Comparison of ENCODE assay signal across 21 cellular contexts in genomic region chr1:107604823-107605222, GRCh38.
A peak's percentile ranks its signal among the peaks of the same experiment; 100 is the strongest.
DNase-seq lines count a peak whose midpoint lies in the region; ATAC-seq, FAIRE-seq and TF ChIP-seq lines count a peak whose summit lies in the region.
"Had no signal": no experiment of that assay in that cellular context is flagged by ENCODE, and none has a peak within 500 bp of the region (broad histone marks: within the 10 kb centered on the region; RNA-seq: fewer than 3 reads in every experiment).

No MANE protein-coding gene starts in this region.

- H3K36me3 ChIP-seq in DND-41 (ENCODE audit: insufficient read depth, low read length), result peaks cover 30% of the 10 kb centered on the region

- no peak overlapping the region for H2AFZ ChIP-seq in DND-41 (ENCODE audit: low read depth, low read length)
- H2AFZ ChIP-seq: GM23338 had no signal

- no peaks in the 10 kb centered on the region for H3K27me3 ChIP-seq in DND-41 (ENCODE audit: insufficient read depth, low read length, poor library complexity)

- H3K79me2 ChIP-seq in DND-41 (ENCODE audit: insufficient read depth, low read length), result no peaks in the 10 kb centered on the region

- H3K9ac ChIP-seq in DND-41 (ENCODE audit: low read depth, low read length), result no peak overlapping the region

- H3K4me1 ChIP-seq in DND-41 (ENCODE audit: insufficient read depth, low read length), result peaks cover 21% of the 10 kb centered on the region

- H3K9me3 ChIP-seq in DND-41 (ENCODE audit: insufficient read depth, low read length, severe bottlenecking), result no peaks in the 10 kb centered on the region
- H3K9me3 ChIP-seq in T-helper 17 cell (ENCODE audit: control insufficient read depth, low read length, poor library complexity, severe bottlenecking), result no peaks in the 10 kb centered on the region
- H3K9me3 ChIP-seq: A549 had no signal

- H3K9me3 Mint-ChIP-seq in stimulated activated naive CD8-positive, alpha-beta T cell treated with anti-CD3 and anti-CD28 coated beads, Interleukin-15, Interleukin-2, amounts not matched to agents 100 ng/mL and 50 ng/mL, for 24 hours, result peaks cover 8% of the 10 kb centered on the region
- H3K9me3 Mint-ChIP-seq in stimulated activated naive CD8-positive, alpha-beta T cell treated with anti-CD3 and anti-CD28 coated beads, Interleukin-15, amount 100 ng/mL, for 72 hours, result peaks cover 11 to 14% of the 10 kb centered on the region in 2 donors
- H3K9me3 Mint-ChIP-seq: GM23338, H9 had no signal

- no peak overlapping the region for H3K4me2 ChIP-seq in DND-41 (ENCODE audit: insufficient read depth, low read length)
- H3K4me2 ChIP-seq: A549, GM23338 had no signal

- ATAC-seq in stimulated activated naive CD8-positive, alpha-beta T cell treated with anti-CD3 and anti-CD28 coated beads, Interleukin-15, amount 100 ng/mL, for 72 hours, result no peak
- ATAC-seq in DND-41 (ENCODE audit: insufficient read depth, low read depth) (peak; percentile 60; the same call in 1 of the 3 replicates), T-helper 17 cell (no peak), GM19328 (IDR thresholded peaks at IDR 0.05; ENCODE audit: unreplicated experiment) (no peak)
- ATAC-seq: A549; CD8-positive, alpha-beta T cell; GM12878; GM23338; HCT116 had no signal

- no peak for DNase-seq in stimulated activated naive CD8-positive, alpha-beta T cell treated with anti-CD3 and anti-CD28 coated beads, Interleukin-15, amount 100 ng/mL, for 72 hours
- DNase-seq in DND-41, result no peak
- no peak for DNase-seq in T-helper 17 cell
- no peak for DNase-seq in NCI-H1930 (lab: John Stamatoyannopoulos, UW)
- DNase-seq in RCC 7860 (ENCODE audit: low spot score), result no peak
- DNase-seq: 8988T; ACHN; CD4-positive, CD25-positive, alpha-beta regulatory T cell; CD8-positive, alpha-beta T cell; DMS53; DMS79 treated with DMSO at 0.1 percent for 48 hours; GDM1; H9 had no signal

- no peaks in the 10 kb centered on the region for H3K4me1 Mint-ChIP-seq in stimulated activated naive CD8-positive, alpha-beta T cell treated with anti-CD3 and anti-CD28 coated beads, Interleukin-15, Interleukin-2, amounts not matched to agents 100 ng/mL and 50 ng/mL, for 24 hours (ENCODE audit: low read depth)
- peaks cover 7% of the 10 kb centered on the region for H3K4me1 Mint-ChIP-seq in stimulated activated naive CD8-positive, alpha-beta T cell treated with anti-CD3 and anti-CD28 coated beads, Interleukin-15, amount 100 ng/mL, for 72 hours
- H3K4me1 Mint-ChIP-seq in T-helper 17 cell, result peaks cover 4% of the 10 kb centered on the region
- H3K4me1 Mint-ChIP-seq: GM23338, H9 had no signal

- H3K27ac Mint-ChIP-seq in stimulated activated naive CD8-positive, alpha-beta T cell treated with anti-CD3 and anti-CD28 coated beads, Interleukin-15, Interleukin-2, amounts not matched to agents 100 ng/mL and 50 ng/mL, for 24 hours, result peak overlapping the region; percentile 20
- H3K27ac Mint-ChIP-seq in stimulated activated naive CD8-positive, alpha-beta T cell treated with anti-CD3 and anti-CD28 coated beads, Interleukin-15, amount 100 ng/mL, for 72 hours, result no peak overlapping the region
- H3K27ac Mint-ChIP-seq in T-helper 17 cell, result peak overlapping the region; percentile 43
- H3K27ac Mint-ChIP-seq: CD4-positive, CD25-positive, alpha-beta regulatory T cell; CD8-positive, alpha-beta T cell; GM23338; H9 had no signal

- H3K27ac ChIP-seq in DND-41 (ENCODE audit: low read length), result no peak overlapping the region; the same call in 1 of the 2 replicates
- H3K27ac ChIP-seq: A549, C4-2B had no signal

- peaks cover 32% of the 10 kb centered on the region for H3K36me3 Mint-ChIP-seq in stimulated activated naive CD8-positive, alpha-beta T cell treated with anti-CD3 and anti-CD28 coated beads, Interleukin-15, Interleukin-2, amounts not matched to agents 100 ng/mL and 50 ng/mL, for 24 hours (ENCODE audit: low read depth)
- H3K36me3 Mint-ChIP-seq in T-helper 17 cell (ENCODE audit: low read depth), result no peaks in the 10 kb centered on the region

- H4K20me1 ChIP-seq in DND-41 (ENCODE audit: insufficient read depth, low read length), result no peaks in the 10 kb centered on the region

- no peaks in the 10 kb centered on the region for H3K27me3 Mint-ChIP-seq in stimulated activated naive CD8-positive, alpha-beta T cell treated with anti-CD3 and anti-CD28 coated beads, Interleukin-15, Interleukin-2, amounts not matched to agents 100 ng/mL and 50 ng/mL, for 24 hours
- H3K27me3 Mint-ChIP-seq in stimulated activated naive CD8-positive, alpha-beta T cell treated with anti-CD3 and anti-CD28 coated beads, Interleukin-15, amount 100 ng/mL, for 72 hours, result no peaks in the 10 kb centered on the region
- H3K27me3 Mint-ChIP-seq in T-helper 17 cell, result no peaks in the 10 kb centered on the region
- H3K27me3 Mint-ChIP-seq: CD4-positive, CD25-positive, alpha-beta regulatory T cell had no signal

- H3K4me3 ChIP-seq in DND-41 (ENCODE audit: low read depth in 1 of 2, low read length in 2 of 2), result no peak overlapping the region
- H3K4me3 ChIP-seq: A549, GM12878, GM23338 had no signal

- TF ChIP-seq CTCF in DND-41 (IDR thresholded peaks at IDR 0.05; ENCODE audit: borderline replicate concordance, extremely low read depth, low read length, poor library complexity, severe bottlenecking), result no peak

- FAIRE-seq in RCC 7860 (lab: Jason Lieb, UNC), result no peak
- FAIRE-seq: A549, GM12878, GM19239 had no signal

- H3K4me3 Mint-ChIP-seq in stimulated activated naive CD8-positive, alpha-beta T cell treated with anti-CD3 and anti-CD28 coated beads, Interleukin-15, Interleukin-2, amounts not matched to agents 100 ng/mL and 50 ng/mL, for 24 hours, result no peak overlapping the region
- H3K4me3 Mint-ChIP-seq in stimulated activated naive CD8-positive, alpha-beta T cell treated with anti-CD3 and anti-CD28 coated beads, Interleukin-15, amount 100 ng/mL, for 72 hours, result no peak overlapping the region
- H3K4me3 Mint-ChIP-seq in T-helper 17 cell, result no peak overlapping the region
- H3K4me3 Mint-ChIP-seq: CD4-positive, CD25-positive, alpha-beta regulatory T cell; CD8-positive, alpha-beta T cell; GM23338; H9 had no signal

Comparison
In these comparisons a context has a peak if more than half of its experiments do, and no peak if none do; other contexts are left out.
1. H3K27ac Mint-ChIP-seq: peak in stimulated activated naive CD8-positive, alpha-beta T cell treated with anti-CD3 and anti-CD28 coated beads, Interleukin-15, Interleukin-2, amounts not matched to agents 100 ng/mL and 50 ng/mL, for 24 hours (single experiment) and T-helper 17 cell (single experiment); none in stimulated activated naive CD8-positive, alpha-beta T cell treated with anti-CD3 and anti-CD28 coated beads, Interleukin-15, amount 100 ng/mL, for 72 hours (0 of 2).